12 cellular contexts compared by ENCODE assay signal in genomic region chr19:17842663-17843313, GRCh38. TPM values are rescaled to one million over a fixed set of nuclear protein-coding genes. Genes with fewer than 3 reads are reported as not detected.
DNase-seq lines count a peak whose midpoint lies in the region; ATAC-seq and TF ChIP-seq lines count a peak whose summit lies in the region.
"Had no signal": no experiment of that assay in that cellular context is flagged by ENCODE, and none has a peak within 500 bp of the region (broad histone marks: within the 10 kb centered on the region; RNA-seq: fewer than 3 reads in every experiment).

No MANE protein-coding gene starts in this region.

- no TSS peak for BruUV-seq in IMR-90 (replicated peaks; lab: Mats Ljungman, UMichigan)

- no peak overlapping the region for H3K9ac ChIP-seq in IMR-90 (ENCODE audit: low read depth, low read length)
- H3K9ac ChIP-seq in mesenchymal stem cell (ENCODE audit: low read length) = peak overlapping the region; percentile 53

- H3K4me3 ChIP-seq in IMR-90 (ENCODE audit: insufficient read depth, low read depth, low read length) (peak overlapping the region; percentile 35; the same call in 1 of the 2 replicates), mesenchymal stem cell (ENCODE audit: insufficient read depth in 1 of 2, low read depth in 1 of 2, low read length in 2 of 2) (peak overlapping the region; percentile 40 to 63), upper lobe of left lung (peak overlapping the region in 3 of 4 donors; percentile 16 to 30 (median 26))
- H3K4me3 ChIP-seq: SJCRH30 had no signal

- H4K8ac ChIP-seq in IMR-90 (ENCODE audit: low read depth in 2 of 2, low read length in 2 of 2) = peak overlapping the region in 1 of 2 experiments; percentile 39; a peak in 1 of 4 replicates
- H4K8ac ChIP-seq in mesenchymal stem cell (ENCODE audit: low read length) = no peak overlapping the region

- ATAC-seq in IMR-90 (ENCODE audit: low read depth) (no peak), upper lobe of left lung (ENCODE audit: low FRiP score in 2 of 2) (no peak), GM21576 (IDR thresholded peaks at IDR 0.05; ENCODE audit: unreplicated experiment) (no peak)

- 63% methylated on average over 12 of the region's 21 CpGs; no CpG with 5 or more reads in 1 of the 2 experiments for WGBS in IMR-90 (ENCODE audit: extremely low coverage in 2 of 2, insufficient read length in 1 of 2), 2 experiments
- WGBS in mesenchymal stem cell = 75% methylated on average over 21 of the region's 21 CpGs
- WGBS in upper lobe of left lung, 2 donors = 75 to 87% methylated on average over 6 to 16 of the region's 21 CpGs

- H2AK5ac ChIP-seq in IMR-90 (ENCODE audit: low read depth, low read length) = no peak overlapping the region
- H2AK5ac ChIP-seq in mesenchymal stem cell (ENCODE audit: low read length, severe bottlenecking) = no peak overlapping the region

- TF ChIP-seq RAD21 in IMR-90 (IDR thresholded peaks at IDR 0.05; ENCODE audit: low read length) = no peak

- CTCF ChIA-PET in IMR-90 (lab: Yijun Ruan, JAX) = no interaction called here

- H2BK15ac ChIP-seq in IMR-90 (ENCODE audit: low read depth, low read length) = no peak overlapping the region
- no peak overlapping the region for H2BK15ac ChIP-seq in mesenchymal stem cell (ENCODE audit: low read depth, poor library complexity, severe bottlenecking)

- H3K9me1 ChIP-seq in IMR-90 (ENCODE audit: insufficient read depth, low read length) = no peaks in the 10 kb centered on the region

- H3K4me2 ChIP-seq in IMR-90 (ENCODE audit: low read depth, low read length) (peak overlapping the region; percentile 64; the same call in 1 of the 2 replicates), mesenchymal stem cell (ENCODE audit: low read length, poor library complexity, severe bottlenecking) (peak overlapping the region; percentile 62)

- H3K14ac ChIP-seq in IMR-90 (replicated peaks; ENCODE audit: low read depth, low read length) = no peak overlapping the region
- no peak overlapping the region for H3K14ac ChIP-seq in mesenchymal stem cell (ENCODE audit: low read length in 2 of 2)

- H3K36me3 Mint-ChIP-seq in chondrocyte (ENCODE audit: low read depth) = no peaks in the 10 kb centered on the region

- H3K9me3 Mint-ChIP-seq in chondrocyte (ENCODE audit: low read depth) = no peaks in the 10 kb centered on the region

- H3K23ac ChIP-seq in IMR-90 (ENCODE audit: low read depth, low read length) (no peak overlapping the region), mesenchymal stem cell (ENCODE audit: low read length in 2 of 2) (no peak overlapping the region)

- H3K79me1 ChIP-seq in IMR-90 (ENCODE audit: low read depth in 1 of 2, low read length in 2 of 2) (no peaks in the 10 kb centered on the region), mesenchymal stem cell (replicated peaks; ENCODE audit: low read length, poor library complexity, severe bottlenecking) (no peaks in the 10 kb centered on the region)

- no peak overlapping the region for H3K4ac ChIP-seq in IMR-90 (ENCODE audit: low read depth, low read length)
- no peak overlapping the region for H3K4ac ChIP-seq in mesenchymal stem cell (ENCODE audit: low read depth in 1 of 2, low read length in 2 of 2)

- DNase-seq in IMR-90 (no peak), chondrocyte (ENCODE audit: low spot score) (no peak), mesenchymal stem cell (no peak), upper lobe of left lung (peak in 1 of 2 donors; percentile 62), mucosa of gallbladder (ENCODE audit: low spot score) (no peak), cerebellum (ENCODE audit: low spot score) (no peak)
- DNase-seq: GDM1 had no signal

- H3K4me1 Mint-ChIP-seq in chondrocyte (ENCODE audit: low read depth) = peaks cover 14% of the 10 kb centered on the region

- H3K56ac ChIP-seq in IMR-90 (ENCODE audit: extremely low read depth, insufficient read depth, low read length) = no peak overlapping the region

- no peak overlapping the region for H2BK20ac ChIP-seq in IMR-90 (ENCODE audit: low read depth, low read length)

- TF ChIP-seq POLR2A in IMR-90 (IDR thresholded peaks at IDR 0.05; ENCODE audit: low read depth, low read length) = no peak
- no peak for TF ChIP-seq POLR2A in upper lobe of left lung (IDR thresholded peaks at IDR 0.05)

- H2AK9ac ChIP-seq in IMR-90 (replicated peaks; ENCODE audit: low read depth, low read length, poor library complexity) = no peak overlapping the region

- TF ChIP-seq EP300 in upper lobe of left lung (IDR thresholded peaks at IDR 0.05) = no peak

- no peak overlapping the region; the same call in 1 of the 2 replicates for H4K91ac ChIP-seq in IMR-90 (ENCODE audit: insufficient read depth, low read depth, low read length)
- H4K91ac ChIP-seq in mesenchymal stem cell (ENCODE audit: low read length) = peak overlapping the region; percentile 64

- H2AFZ ChIP-seq in IMR-90 (replicated peaks; ENCODE audit: low read length, poor library complexity) (peak overlapping the region; percentile 92), mesenchymal stem cell (ENCODE audit: low read depth, low read length) (no peak overlapping the region)

- in situ Hi-C loops in IMR-90 (cut with MboI; ENCODE audit: low sequenced_read_pairs) = no loop called here

- intact Hi-C loops in IMR-90 (cut with micrococcal nuclease) = no loop called here

- peaks cover 8% of the 10 kb centered on the region for H3K27me3 Mint-ChIP-seq in chondrocyte (ENCODE audit: low read depth)
- H3K27me3 Mint-ChIP-seq: activated naive CD8-positive, alpha-beta T cell had no signal

- H2BK120ac ChIP-seq in IMR-90 (ENCODE audit: low read depth, low read length) (no peak overlapping the region), mesenchymal stem cell (ENCODE audit: low read depth, low read length) (no peak overlapping the region)

- H3K27ac ChIP-seq in IMR-90 (ENCODE audit: insufficient read depth, low read length) = no peak overlapping the region
- no peak overlapping the region for H3K27ac ChIP-seq in mesenchymal stem cell (ENCODE audit: low read length, poor library complexity, severe bottlenecking)
- H3K27ac ChIP-seq in upper lobe of left lung = peak overlapping the region in 1 of 4 donors; percentile 26
- H3K27ac ChIP-seq: SJCRH30 had no signal

- no peak overlapping the region for H2BK5ac ChIP-seq in IMR-90 (ENCODE audit: low read depth, low read length, poor library complexity, severe bottlenecking)
- H2BK5ac ChIP-seq in mesenchymal stem cell (ENCODE audit: low read depth, low read length, poor library complexity, severe bottlenecking) = no peak overlapping the region

- H4K5ac ChIP-seq in IMR-90 (ENCODE audit: low read depth, low read length) = no peak overlapping the region

- H3K27me3 ChIP-seq in IMR-90 (ENCODE audit: control insufficient read depth, insufficient read depth, low read length) (peaks cover 12% of the 10 kb centered on the region; the same call in 1 of the 2 replicates), mesenchymal stem cell (ENCODE audit: control insufficient read depth in 1 of 2, insufficient read depth in 1 of 2, low read length in 2 of 2) (peaks cover 37 to 51% of the 10 kb centered on the region in 2 experiments), upper lobe of left lung (no peaks in the 10 kb centered on the region)

- TF ChIP-seq CTCF in IMR-90 (conservative IDR thresholded peaks at IDR 0.05; ENCODE audit: low read depth, low read length) = no peak
- no peak for TF ChIP-seq CTCF in chondrocyte (IDR thresholded peaks at IDR 0.05)
- TF ChIP-seq CTCF in upper lobe of left lung (IDR thresholded peaks at IDR 0.05) = no peak

- no peak overlapping the region for H3K18ac ChIP-seq in IMR-90 (ENCODE audit: low read depth, low read length)
- peak overlapping the region; percentile 8 to 31 for H3K18ac ChIP-seq in mesenchymal stem cell (ENCODE audit: low read depth in 1 of 2, low read length in 2 of 2)

- H3K27ac Mint-ChIP-seq in chondrocyte (ENCODE audit: unreplicated experiment) = no peak overlapping the region

- H3K36me3 ChIP-seq in IMR-90 (ENCODE audit: control insufficient read depth, insufficient read depth, low read length) (no peaks in the 10 kb centered on the region), mesenchymal stem cell (ENCODE audit: control insufficient read depth in 1 of 2, insufficient read depth in 2 of 2, low read depth in 1 of 2, low read length in 2 of 2) (no peaks in the 10 kb centered on the region), upper lobe of left lung (peaks cover 0 to 56% (median 21%) of the 10 kb centered on the region in 4 donors)
- H3K36me3 ChIP-seq: SJCRH30 had no signal

- H3K4me3 Mint-ChIP-seq in chondrocyte (ENCODE audit: unreplicated experiment) = peak overlapping the region; percentile 66
- H3K4me3 Mint-ChIP-seq: activated naive CD8-positive, alpha-beta T cell had no signal

- H4K20me1 ChIP-seq in IMR-90 (ENCODE audit: insufficient read depth, low read length) = no peaks in the 10 kb centered on the region

- H3K9me3 ChIP-seq in IMR-90 (ENCODE audit: control insufficient read depth, insufficient read depth, low read length) (no peaks in the 10 kb centered on the region), mesenchymal stem cell (ENCODE audit: control insufficient read depth, low read length) (no peaks in the 10 kb centered on the region), upper lobe of left lung (no peaks in the 10 kb centered on the region)
- H3K9me3 ChIP-seq: SJCRH30 had no signal

- H3K4me1 ChIP-seq in IMR-90 (ENCODE audit: control insufficient read depth, insufficient read depth, low read length) (peaks cover 5% of the 10 kb centered on the region), mesenchymal stem cell (ENCODE audit: control insufficient read depth, insufficient read depth, low read depth, low read length) (peaks cover 20% of the 10 kb centered on the region), upper lobe of left lung (peaks cover 11 to 40% (median 20%) of the 10 kb centered on the region in 4 donors)
- H3K4me1 ChIP-seq: SJCRH30 had no signal

- peak overlapping the region in 1 of 2 experiments; percentile 76 for H2BK12ac ChIP-seq in mesenchymal stem cell (ENCODE audit: low read length in 2 of 2)

- dilution Hi-C loops in IMR-90 (cut with HindIII; ENCODE audit: low sequenced_read_pairs, unreplicated experiment) = no loop called here

- POLR2A ChIA-PET in IMR-90 (lab: Charles Lee; ENCODE audit: unreplicated experiment) = interaction anchor here (0.6 kb wide), 1 partner anchor 118 kb away, joined by 4 read pairs; no protein-coding TSS in a partner anchor

RNA-seq across cellular contexts. Expression of gene JAK3, which starts 5.0 kb away (rescaled TPM):
- 0.28 and 0.36 TPM in 2 replicates for total RNA-seq in IMR-90 (2012; rRNA removed)
- polyA plus RNA-seq in IMR-90 (2012; rRNA removed) = 1.2 and 1.5 TPM in 2 replicates
- 0.39 and 1.0 TPM in 2 replicates for polyA plus RNA-seq in IMR-90 (2012; cell fraction: cytosol; rRNA removed)
- 6.6 and 10.8 TPM in 2 replicates for polyA plus RNA-seq in IMR-90 (2012; cell fraction: nucleus; rRNA removed; ENCODE audit: low replicate concordance)
- 2.3 to 7.7 TPM (median 6.9 TPM) in 3 replicates for total RNA-seq in chondrocyte
- 3.5 TPM for polyA plus RNA-seq in mesenchymal stem cell (2013, experiment 1 of 2)
- 3.3 TPM for polyA plus RNA-seq in mesenchymal stem cell (2013, experiment 2 of 2)
- total RNA-seq in upper lobe of left lung = 10 to 100 TPM; 11.0 to 25.1 (median 12.8) TPM
- total RNA-seq in mucosa of gallbladder = 13.4 TPM
- 2.6 TPM for total RNA-seq in cerebellum

RNA-seq across cellular contexts. Expression of gene RPL18A, which starts 16.9 kb away (rescaled TPM):
- total RNA-seq in IMR-90 (2012; rRNA removed) = 1,241 and 1,351 TPM in 2 replicates
- 1,735 and 2,064 TPM in 2 replicates for polyA plus RNA-seq in IMR-90 (2012; rRNA removed)
- polyA plus RNA-seq in IMR-90 (2012; cell fraction: cytosol; rRNA removed) = 2,837 and 3,553 TPM in 2 replicates
- 759 and 888 TPM in 2 replicates for polyA plus RNA-seq in IMR-90 (2012; cell fraction: nucleus; rRNA removed; ENCODE audit: low replicate concordance)
- 1,165 to 1,501 TPM (median 1,234 TPM) in 3 replicates for total RNA-seq in chondrocyte
- 2,056 TPM for polyA plus RNA-seq in mesenchymal stem cell (2013, experiment 1 of 2)
- 2,116 TPM for polyA plus RNA-seq in mesenchymal stem cell (2013, experiment 2 of 2)
- 1,000 to 10,000 TPM in 3 of 6 donors, 100 to 1,000 TPM in 3; 705 to 1,655 (median 1,002) TPM for total RNA-seq in upper lobe of left lung
- total RNA-seq in mucosa of gallbladder = 1,253 TPM
- total RNA-seq in cerebellum = 486 TPM

RNA-seq across cellular contexts. Expression of gene INSL3, which starts 21.5 kb away (rescaled TPM):
- total RNA-seq in IMR-90 (2012; rRNA removed) (not detected in 2 replicates), chondrocyte (not detected in 3 replicates), upper lobe of left lung (under 1 TPM in 1 of 6 donors, not detected in 5; 0.57 TPM), mucosa of gallbladder (not detected), cerebellum (not detected)
- not detected in 2 replicates for polyA plus RNA-seq in IMR-90 (2012; rRNA removed)
- polyA plus RNA-seq in IMR-90 (2012; cell fraction: cytosol; rRNA removed) = 0.09 TPM in 1 of 2 replicates, not detected in the other
- polyA plus RNA-seq in IMR-90 (2012; cell fraction: nucleus; rRNA removed; ENCODE audit: low replicate concordance) = 0.21 and 0.27 TPM in 2 replicates
- 0.15 TPM for polyA plus RNA-seq in mesenchymal stem cell (2013, experiment 1 of 2)
- 0.33 TPM for polyA plus RNA-seq in mesenchymal stem cell (2013, experiment 2 of 2)
- total RNA-seq: HT1080, lung microvascular endothelial cell, SJCRH30 had no signal

RNA-seq across cellular contexts. Expression of gene SLC5A5, which starts 29.0 kb away (rescaled TPM):
- total RNA-seq in IMR-90 (2012; rRNA removed) (not detected in 2 replicates), chondrocyte (not detected in 3 replicates), upper lobe of left lung (under 1 TPM in 2 of 6 donors, not detected in 4; under 0.01 to 0.15 TPM), mucosa of gallbladder (not detected), cerebellum (0.27 TPM)
- not detected in 2 replicates for polyA plus RNA-seq in IMR-90 (2012; rRNA removed)
- polyA plus RNA-seq in IMR-90 (2012; cell fraction: cytosol; rRNA removed) = not detected in 2 replicates
- polyA plus RNA-seq in IMR-90 (2012; cell fraction: nucleus; rRNA removed; ENCODE audit: low replicate concordance) = not detected in 2 replicates
- not detected for polyA plus RNA-seq in mesenchymal stem cell (2013, experiment 1 of 2)
- not detected for polyA plus RNA-seq in mesenchymal stem cell (2013, experiment 2 of 2)
- total RNA-seq: HT1080, lung microvascular endothelial cell, SJCRH30 had no signal

RNA-seq across cellular contexts. Expression of gene B3GNT3, which starts 47.9 kb away (rescaled TPM):
- total RNA-seq in IMR-90 (2012; rRNA removed) (not detected in 2 replicates), chondrocyte (not detected in 3 replicates), upper lobe of left lung (1 to 10 TPM in 5 of 6 donors, not detected in 1; 1.0 to 8.8 (median 2.5) TPM), mucosa of gallbladder (243 TPM), cerebellum (not detected)
- not detected in 2 replicates for polyA plus RNA-seq in IMR-90 (2012; rRNA removed)
- not detected in 2 replicates for polyA plus RNA-seq in IMR-90 (2012; cell fraction: cytosol; rRNA removed)
- not detected in 2 replicates for polyA plus RNA-seq in IMR-90 (2012; cell fraction: nucleus; rRNA removed; ENCODE audit: low replicate concordance)
- polyA plus RNA-seq in mesenchymal stem cell (2013, experiment 1 of 2) = not detected
- not detected for polyA plus RNA-seq in mesenchymal stem cell (2013, experiment 2 of 2)
- total RNA-seq: HT1080, lung microvascular endothelial cell, SJCRH30 had no signal
